In genomic region chr1:68174173-68175113, GRCh38 we compare ENCODE assay signal across 8 cellular contexts. TPM values are rescaled to one million over a fixed set of nuclear protein-coding genes. Genes with fewer than 3 reads are reported as not detected.
DNase-seq lines count a peak whose midpoint lies in the region; ATAC-seq, FAIRE-seq and TF ChIP-seq lines count a peak whose summit lies in the region.

No MANE protein-coding gene starts in this region.

- DNase-seq in HT-29 (ENCODE audit: low spot score) = peak; percentile 88
- peak; percentile 34 to 86 (median 76) for DNase-seq in adrenal gland
- peak; percentile 75 for DNase-seq in hepatic stellate cell (ENCODE audit: low spot score)
- DNase-seq in small intestine = peak; percentile 71
- no peak for DNase-seq in GM13977 (ENCODE audit: low spot score)
- no peak for DNase-seq in GM19238 (ENCODE audit: insufficient read length, low spot score)
- no peak for DNase-seq in stimulated activated CD4-positive, alpha-beta T cell treated with anti-CD3 and anti-CD28 coated beads, Interleukin-2, amount 100 ng/mL, for 48 hours

- H3K36me3 ChIP-seq in adrenal gland (replicated peaks in 1 of 2) = no peaks in the 10 kb centered on the region
- H3K36me3 ChIP-seq in small intestine (ENCODE audit: control insufficient read depth in 2 of 2, insufficient read depth in 2 of 2, low read length in 2 of 2) = no peaks in the 10 kb centered on the region

- 48 to 61% (median 52%) methylated on average over 12 of the region's 12 CpGs for WGBS in adrenal gland, 4 donors
- WGBS in small intestine, 3 donors = 43 to 51% (median 49%) methylated on average over 12 of the region's 12 CpGs

- H3K4me1 ChIP-seq in adrenal gland (replicated peaks in 1 of 2) (peaks cover 0 to 24% of the 10 kb centered on the region in 2 donors), small intestine (ENCODE audit: control insufficient read depth in 2 of 2, insufficient read depth in 1 of 2, low read depth in 1 of 2, low read length in 1 of 2) (peaks cover 0 to 23% of the 10 kb centered on the region in 2 donors)

- in situ Hi-C loops in GM13977 (cut with MboI; ENCODE audit: low pct_unique_long_range_greater_than_20kb, low sequenced_read_pairs, unreplicated experiment) = no loop called here

- intact Hi-C loops in adrenal gland (cut with DNase I) = no loop called here

- no peak for FAIRE-seq in small intestine (lab: Jason Lieb, UNC)

- no peak for ATAC-seq in GM21529 (IDR thresholded peaks at IDR 0.05; ENCODE audit: unreplicated experiment)

- no peak for TF ChIP-seq POLR2A in adrenal gland (IDR thresholded peaks at IDR 0.05)

- H3K27me3 ChIP-seq in adrenal gland = no peaks in the 10 kb centered on the region
- no peaks in the 10 kb centered on the region for H3K27me3 ChIP-seq in small intestine (ENCODE audit: control insufficient read depth in 2 of 2, insufficient read depth in 2 of 2, low read length in 2 of 2)

- H3K27ac ChIP-seq in adrenal gland (peak overlapping the region in 2 of 5 donors; percentile 6 to 70), small intestine (ENCODE audit: low read depth in 1 of 2, low read length in 1 of 2) (peak overlapping the region in 1 of 2 donors; percentile 51)

- H3K4me3 ChIP-seq in adrenal gland = no peak overlapping the region
- H3K4me3 ChIP-seq in small intestine (ENCODE audit: low read depth in 1 of 2, low read length in 2 of 2) = no peak overlapping the region

- TF ChIP-seq CTCF in adrenal gland (IDR thresholded peaks at IDR 0.05) (no peak), GM13977 (IDR thresholded peaks at IDR 0.05; ENCODE audit: extremely low read depth, insufficient read depth, missing control alignments) (no peak)

- H3K9me3 ChIP-seq in adrenal gland (replicated peaks in 1 of 3) (no peaks in the 10 kb centered on the region), small intestine (ENCODE audit: control insufficient read depth, low read depth) (no peaks in the 10 kb centered on the region)

RNA-seq across cellular contexts. Expression of gene WLS, which starts 57.9 kb away (rescaled TPM):
- 29.0 and 30.8 TPM in 2 replicates for total RNA-seq in HT-29 (2014; rRNA removed; shearing (Covaris generic))
- 100 to 1,000 TPM in 3 of 8 donors, 10 to 100 TPM in 5; 51.2 to 114 (median 85.4) TPM for total RNA-seq in adrenal gland
- polyA plus RNA-seq in adrenal gland (10 to 100 TPM; 28.7 to 48.3 (median 31.0) TPM), small intestine (10 to 100 TPM in 1 of 3 donors, 1 to 10 TPM in 2; 2.2 to 39.2 (median 5.7) TPM)

Comparison
In these comparisons a context has a peak if more than half of its experiments do, and no peak if none do; other contexts are left out.
1. DNase-seq: peak in HT-29 (single experiment), adrenal gland (7 of 7), hepatic stellate cell (single experiment) and small intestine (single experiment); none in GM13977 (single experiment), GM19238 (single experiment) and stimulated activated CD4-positive, alpha-beta T cell treated with anti-CD3 and anti-CD28 coated beads, Interleukin-2, amount 100 ng/mL, for 48 hours (0 of 2).